9 cellular contexts compared by ENCODE assay signal in genomic region chr10:72784551-72785421, GRCh38.
A peak's percentile ranks its signal among the peaks of the same experiment; 100 is the strongest.
DNase-seq lines count a peak whose midpoint lies in the region; ATAC-seq and TF ChIP-seq lines count a peak whose summit lies in the region.
"Had no signal": no experiment of that assay in that cellular context is flagged by ENCODE, and none has a peak within 500 bp of the region (broad histone marks: within the 10 kb centered on the region; RNA-seq: fewer than 3 reads in every experiment).

No MANE protein-coding gene starts in this region.

- H2BK12ac ChIP-seq in mesenchymal stem cell (ENCODE audit: low read length in 2 of 2), result no peak overlapping the region

- no peak overlapping the region for H2BK15ac ChIP-seq in mesenchymal stem cell (ENCODE audit: low read depth, poor library complexity, severe bottlenecking)

- no peak overlapping the region for H2AK5ac ChIP-seq in mesenchymal stem cell (ENCODE audit: low read length, severe bottlenecking)

- TF ChIP-seq CTCF in vagina (IDR thresholded peaks at IDR 0.05), result no peak

- no peak for TF ChIP-seq POLR2A in vagina (IDR thresholded peaks at IDR 0.05)

- H2BK5ac ChIP-seq in mesenchymal stem cell (ENCODE audit: low read depth, low read length, poor library complexity, severe bottlenecking), result no peak overlapping the region

- H3K4me1 ChIP-seq in mesenchymal stem cell (ENCODE audit: control insufficient read depth, insufficient read depth, low read depth, low read length), result peaks cover 5% of the 10 kb centered on the region
- H3K4me1 ChIP-seq in vagina, result peaks cover 34% of the 10 kb centered on the region

- no peaks in the 10 kb centered on the region for H3K9me3 ChIP-seq in mesenchymal stem cell (ENCODE audit: control insufficient read depth, low read length)
- no peaks in the 10 kb centered on the region for H3K9me3 ChIP-seq in vagina

- DNase-seq in Right ventricle myocardium inferior (ENCODE audit: missing footprints), result no peak
- DNase-seq in cardiac septum (ENCODE audit: low spot score), result no peak
- DNase-seq in dermis blood vessel endothelial cell, result peak; percentile 64
- DNase-seq in mesenchymal stem cell, result peak; percentile 76
- DNase-seq in vagina (ENCODE audit: extremely low spot score in 2 of 2), result no peak
- DNase-seq in ureter (ENCODE audit: low spot score), result no peak
- no peak for DNase-seq in NCI-H187 (lab: John Stamatoyannopoulos, UW)

- H3K4me3 ChIP-seq in mesenchymal stem cell (ENCODE audit: insufficient read depth in 1 of 2, low read depth in 1 of 2, low read length in 2 of 2), result peak overlapping the region in 1 of 2 experiments; percentile 45
- no peak overlapping the region for H3K4me3 ChIP-seq in vagina
- H3K4me3 ChIP-seq: BLaER1 treated with 17β-estradiol and CSF1 and Interleukin-3, amounts not matched to agents 10 nM and 100 nM had no signal

- H2BK120ac ChIP-seq in mesenchymal stem cell (ENCODE audit: low read depth, low read length), result no peak overlapping the region

- H3K23ac ChIP-seq in mesenchymal stem cell (ENCODE audit: low read length in 2 of 2), result no peak overlapping the region

- no peak overlapping the region for H4K91ac ChIP-seq in mesenchymal stem cell (ENCODE audit: low read length)

- no peak overlapping the region for H2AFZ ChIP-seq in mesenchymal stem cell (ENCODE audit: low read depth, low read length)

- no peak overlapping the region for H3K4me2 ChIP-seq in mesenchymal stem cell (ENCODE audit: low read length, poor library complexity, severe bottlenecking)

- no peak overlapping the region for H4K8ac ChIP-seq in mesenchymal stem cell (ENCODE audit: low read length)

- H3K36me3 ChIP-seq in mesenchymal stem cell (ENCODE audit: control insufficient read depth in 1 of 2, insufficient read depth in 2 of 2, low read depth in 1 of 2, low read length in 2 of 2) (no peaks in the 10 kb centered on the region), vagina (no peaks in the 10 kb centered on the region)
- H3K36me3 ChIP-seq: BLaER1 treated with 17β-estradiol and CSF1 and Interleukin-3, amounts not matched to agents 10 nM and 100 nM had no signal

- peaks cover 14% of the 10 kb centered on the region for H3K79me1 ChIP-seq in mesenchymal stem cell (replicated peaks; ENCODE audit: low read length, poor library complexity, severe bottlenecking)

- no peak overlapping the region for H3K27ac ChIP-seq in mesenchymal stem cell (ENCODE audit: low read length, poor library complexity, severe bottlenecking)
- peak overlapping the region; percentile 17 for H3K27ac ChIP-seq in vagina
- H3K27ac ChIP-seq: BLaER1 treated with 17β-estradiol and CSF1 and Interleukin-3, amounts not matched to agents 10 nM and 100 nM had no signal

- H3K27me3 ChIP-seq in mesenchymal stem cell (ENCODE audit: control insufficient read depth in 1 of 2, insufficient read depth in 1 of 2, low read length in 2 of 2) (no peaks in the 10 kb centered on the region), vagina (no peaks in the 10 kb centered on the region)
- H3K27me3 ChIP-seq: BLaER1 treated with 17β-estradiol and CSF1 and Interleukin-3, amounts not matched to agents 10 nM and 100 nM had no signal

- WGBS in mesenchymal stem cell, result 58% methylated on average over 7 of the region's 7 CpGs

- H3K18ac ChIP-seq in mesenchymal stem cell (ENCODE audit: low read depth in 1 of 2, low read length in 2 of 2), result no peak overlapping the region

- no peak overlapping the region for H3K4ac ChIP-seq in mesenchymal stem cell (ENCODE audit: low read depth in 1 of 2, low read length in 2 of 2)

- peak overlapping the region; percentile 48 for H3K9ac ChIP-seq in mesenchymal stem cell (ENCODE audit: low read length)
- H3K9ac ChIP-seq: BLaER1 treated with 17β-estradiol and CSF1 and Interleukin-3, amounts not matched to agents 10 nM and 100 nM had no signal

- no peak overlapping the region for H3K14ac ChIP-seq in mesenchymal stem cell (ENCODE audit: low read length in 2 of 2)

- ATAC-seq in Right ventricle myocardium inferior (peak; percentile 76), HG02623 (IDR thresholded peaks at IDR 0.05; ENCODE audit: unreplicated experiment) (no peak)

- intact Hi-C loops in Right ventricle myocardium inferior (cut with DNase I), result no loop called here
- intact Hi-C loops in cardiac septum (cut with DNase I), result no loop called here
- intact Hi-C loops in vagina (cut with DNase I), result no loop called here

Comparison
In these comparisons a context has a peak if more than half of its experiments do, and no peak if none do; other contexts are left out.
1. DNase-seq: peak in dermis blood vessel endothelial cell (single experiment) and mesenchymal stem cell (single experiment); none in Right ventricle myocardium inferior (single experiment), cardiac septum (single experiment), vagina (0 of 2), ureter (single experiment) and NCI-H187 (0 of 2).